ENCODE assay signal across 8 cellular contexts in genomic region chr4:30716671-30717207, GRCh38. TPM values are rescaled to one million over a fixed set of nuclear protein-coding genes. Genes with fewer than 3 reads are reported as not detected.
DNase-seq lines count a peak whose midpoint lies in the region; TF ChIP-seq lines count a peak whose summit lies in the region.

No MANE protein-coding gene starts in this region.

- peaks cover 2% of the 10 kb centered on the region for H3K36me3 Mint-ChIP-seq in T-helper 2 cell treated with Interferon-gamma antibody and Interleukin-4, amounts not matched to agents 5 μg/mL and 100 μg/mL, for 36 hours (ENCODE audit: low read depth)
- H3K36me3 Mint-ChIP-seq in type B pancreatic cell, result peaks cover 1% of the 10 kb centered on the region

- peaks cover 52% of the 10 kb centered on the region for H3K27me3 Mint-ChIP-seq in T-helper 2 cell treated with Interferon-gamma antibody and Interleukin-4, amounts not matched to agents 5 μg/mL and 100 μg/mL, for 36 hours (ENCODE audit: low read depth)
- H3K27me3 Mint-ChIP-seq in type B pancreatic cell, result no peaks in the 10 kb centered on the region

- DNase-seq in T-helper 2 cell treated with Interferon-gamma antibody and Interleukin-4, amounts not matched to agents 5 μg/mL and 100 μg/mL, for 36 hours (ENCODE audit: low spot score), result no peak
- DNase-seq in T-helper 2 cell (no peak), NCI-H1105 treated with DMSO at 0.1 percent for 48 hours (lab: John Stamatoyannopoulos, UW) (peak; percentile 40), astrocyte of the hippocampus (ENCODE audit: low read depth, low spot score) (peak; percentile 50), kidney tubule cell (ENCODE audit: low spot score) (peak; percentile 12), type B pancreatic cell (ENCODE audit: extremely low spot score, unreplicated experiment) (no peak), DMS153 (lab: John Stamatoyannopoulos, UW) (no peak), SKM-1 treated with dmso at 0.1 percent for 144 hours (lab: John Stamatoyannopoulos, UW; ENCODE audit: unreplicated experiment) (no peak)

- H3K27ac Mint-ChIP-seq in T-helper 2 cell treated with Interferon-gamma antibody and Interleukin-4, amounts not matched to agents 5 μg/mL and 100 μg/mL, for 36 hours, result no peak overlapping the region
- H3K27ac Mint-ChIP-seq in type B pancreatic cell, result peak overlapping the region; percentile 91

- peaks cover 16% of the 10 kb centered on the region for H3K4me1 Mint-ChIP-seq in T-helper 2 cell treated with Interferon-gamma antibody and Interleukin-4, amounts not matched to agents 5 μg/mL and 100 μg/mL, for 36 hours (ENCODE audit: low read depth)
- H3K4me1 Mint-ChIP-seq in type B pancreatic cell (ENCODE audit: unreplicated experiment), result peaks cover 19% of the 10 kb centered on the region

- peak overlapping the region; percentile 70 for H3K4me3 Mint-ChIP-seq in T-helper 2 cell treated with Interferon-gamma antibody and Interleukin-4, amounts not matched to agents 5 μg/mL and 100 μg/mL, for 36 hours
- H3K4me3 Mint-ChIP-seq in type B pancreatic cell, result peak overlapping the region; percentile 94

- no peaks in the 10 kb centered on the region for H3K9me3 Mint-ChIP-seq in T-helper 2 cell treated with Interferon-gamma antibody and Interleukin-4, amounts not matched to agents 5 μg/mL and 100 μg/mL, for 36 hours
- no peaks in the 10 kb centered on the region for H3K9me3 Mint-ChIP-seq in type B pancreatic cell

- no peak for TF ChIP-seq CTCF in type B pancreatic cell (conservative IDR thresholded peaks at IDR 0.05)

RNA-seq across cellular contexts. Expression of gene PCDH7, which starts 3.4 kb away (rescaled TPM):
- 93.8 and 95.9 TPM in 2 replicates for total RNA-seq in type B pancreatic cell (ENCODE audit: low replicate concordance)

Comparison
In these comparisons a context has a peak if more than half of its experiments do, and no peak if none do; other contexts are left out.
1. DNase-seq: peak in NCI-H1105 treated with DMSO at 0.1 percent for 48 hours (single experiment), astrocyte of the hippocampus (single experiment) and kidney tubule cell (single experiment); none in T-helper 2 cell treated with Interferon-gamma antibody and Interleukin-4, amounts not matched to agents 5 μg/mL and 100 μg/mL, for 36 hours (single experiment), T-helper 2 cell (0 of 5), type B pancreatic cell (single experiment), DMS153 (single experiment) and SKM-1 treated with dmso at 0.1 percent for 144 hours (single experiment).